ENCODE assay signal across 1 cellular context in genomic region chr6:15509335-15509933, GRCh38.
TF ChIP-seq lines count a peak whose summit lies in the region.

No MANE protein-coding gene starts in this region.

TF ChIP-seq in K562, 482 proteins besides CTCF, POLR2A, EP300 and RAD21 (continued from another document and continues in another):
- no peak for TF ChIP-seq ZNF830 (CRISPR knock-in tag; IDR thresholded peaks at IDR 0.05)
- TF ChIP-seq CHAMP1 (IDR thresholded peaks at IDR 0.05): no peak
- no peak; the same call in 1 of the 2 replicates for TF ChIP-seq ZBED1 (IDR thresholded peaks at IDR 0.05)
- no peak for TF ChIP-seq PBX2 (CRISPR knock-in tag; IDR thresholded peaks at IDR 0.05; ENCODE audit: low read depth)
- TF ChIP-seq PBX2 (tag; conservative IDR thresholded peaks at IDR 0.05; ENCODE audit: low read depth): no peak
- TF ChIP-seq HOXB6 (CRISPR knock-in tag; IDR thresholded peaks at IDR 0.05; ENCODE audit: borderline replicate concordance): no peak
- TF ChIP-seq KDM1A (IDR thresholded peaks at IDR 0.05): no peak
- TF ChIP-seq FOXP4 (CRISPR knock-in tag; IDR thresholded peaks at IDR 0.05; ENCODE audit: borderline replicate concordance): peak; percentile 35; the same call in 1 of the 2 replicates
- TF ChIP-seq HMBOX1 (IDR thresholded peaks at IDR 0.05): no peak
- no peak for TF ChIP-seq CGGBP1 (CRISPR knock-in tag; IDR thresholded peaks at IDR 0.05)
- peak; percentile 86 for TF ChIP-seq ZNF584 (CRISPR knock-in tag; IDR thresholded peaks at IDR 0.05; ENCODE audit: low read depth)
- no peak for TF ChIP-seq HSF4 (CRISPR knock-in tag; IDR thresholded peaks at IDR 0.05; ENCODE audit: borderline replicate concordance)
- no peak for TF ChIP-seq MEF2A (IDR thresholded peaks at IDR 0.05; ENCODE audit: control insufficient read depth, low read depth, low read length)
- no peak for TF ChIP-seq E2F1 (CRISPR knock-in tag; IDR thresholded peaks at IDR 0.05)
- TF ChIP-seq ZNF12 (CRISPR knock-in tag; IDR thresholded peaks at IDR 0.05): no peak
- peak in 1 of 2 experiments; percentile 25 for TF ChIP-seq E2F6 (IDR thresholded peaks at IDR 0.05; ENCODE audit: borderline replicate concordance in 1 of 2, extremely low read depth in 1 of 2, insufficient read depth in 1 of 2, insufficient read length in 1 of 2, low read depth in 1 of 2, low read length in 1 of 2, poor library complexity in 1 of 2, severe bottlenecking in 1 of 2)
- no peak for TF ChIP-seq E4F1 (CRISPR knock-in tag; IDR thresholded peaks at IDR 0.05; ENCODE audit: borderline replicate concordance)
- TF ChIP-seq ZNF316 (IDR thresholded peaks at IDR 0.05): 0 out of 2 replicates have a peak, but pooled peaks have one; percentile 19
- TF ChIP-seq FOXO4 (CRISPR knock-in tag; IDR thresholded peaks at IDR 0.05): no peak
- TF ChIP-seq DIDO1 (tag; IDR thresholded peaks at IDR 0.05; ENCODE audit: low read depth): no peak
- TF ChIP-seq ZFPM2 (CRISPR knock-in tag; IDR thresholded peaks at IDR 0.05): no peak
- TF ChIP-seq BCOR (IDR thresholded peaks at IDR 0.05): no peak
- TF ChIP-seq ZNF586 (CRISPR knock-in tag; conservative IDR thresholded peaks at IDR 0.05): no peak
- no peak for TF ChIP-seq ZFP36 (IDR thresholded peaks at IDR 0.05; ENCODE audit: low read depth, low read length, partially characterized antibody)
- TF ChIP-seq ZNF354B (CRISPR knock-in tag; IDR thresholded peaks at IDR 0.05): no peak
- TF ChIP-seq ZNF24 (IDR thresholded peaks at IDR 0.05): no peak
- TF ChIP-seq ZNF79 (CRISPR knock-in tag; IDR thresholded peaks at IDR 0.05; ENCODE audit: low read depth): no peak
- TF ChIP-seq CBX2 (IDR thresholded peaks at IDR 0.05; ENCODE audit: insufficient read depth, low read length, poor library complexity, severe bottlenecking): no peak
- TF ChIP-seq MAFF (IDR thresholded peaks at IDR 0.05; ENCODE audit: low read length): no peak
- no peak for TF ChIP-seq SFPQ (IDR thresholded peaks at IDR 0.05; ENCODE audit: low read depth, low read length)
- peak; percentile 70; the same call in 1 of the 2 replicates for TF ChIP-seq SMAD3 (CRISPR knock-in tag; conservative IDR thresholded peaks at IDR 0.05)
- no peak for TF ChIP-seq SREBF1 (IDR thresholded peaks at IDR 0.05; ENCODE audit: borderline replicate concordance, low read depth, low read length)
- TF ChIP-seq ZNF609 (CRISPR knock-in tag; IDR thresholded peaks at IDR 0.05; ENCODE audit: borderline replicate concordance): no peak
- TF ChIP-seq SRSF1 (IDR thresholded peaks at IDR 0.05; ENCODE audit: low read depth, low read length): no peak
- TF ChIP-seq GABPA (tag; conservative IDR thresholded peaks at IDR 0.05; ENCODE audit: low read depth): peak; percentile 90
